Comparison of ENCODE assay signal across 13 cellular contexts in the genomic region with DNA sequence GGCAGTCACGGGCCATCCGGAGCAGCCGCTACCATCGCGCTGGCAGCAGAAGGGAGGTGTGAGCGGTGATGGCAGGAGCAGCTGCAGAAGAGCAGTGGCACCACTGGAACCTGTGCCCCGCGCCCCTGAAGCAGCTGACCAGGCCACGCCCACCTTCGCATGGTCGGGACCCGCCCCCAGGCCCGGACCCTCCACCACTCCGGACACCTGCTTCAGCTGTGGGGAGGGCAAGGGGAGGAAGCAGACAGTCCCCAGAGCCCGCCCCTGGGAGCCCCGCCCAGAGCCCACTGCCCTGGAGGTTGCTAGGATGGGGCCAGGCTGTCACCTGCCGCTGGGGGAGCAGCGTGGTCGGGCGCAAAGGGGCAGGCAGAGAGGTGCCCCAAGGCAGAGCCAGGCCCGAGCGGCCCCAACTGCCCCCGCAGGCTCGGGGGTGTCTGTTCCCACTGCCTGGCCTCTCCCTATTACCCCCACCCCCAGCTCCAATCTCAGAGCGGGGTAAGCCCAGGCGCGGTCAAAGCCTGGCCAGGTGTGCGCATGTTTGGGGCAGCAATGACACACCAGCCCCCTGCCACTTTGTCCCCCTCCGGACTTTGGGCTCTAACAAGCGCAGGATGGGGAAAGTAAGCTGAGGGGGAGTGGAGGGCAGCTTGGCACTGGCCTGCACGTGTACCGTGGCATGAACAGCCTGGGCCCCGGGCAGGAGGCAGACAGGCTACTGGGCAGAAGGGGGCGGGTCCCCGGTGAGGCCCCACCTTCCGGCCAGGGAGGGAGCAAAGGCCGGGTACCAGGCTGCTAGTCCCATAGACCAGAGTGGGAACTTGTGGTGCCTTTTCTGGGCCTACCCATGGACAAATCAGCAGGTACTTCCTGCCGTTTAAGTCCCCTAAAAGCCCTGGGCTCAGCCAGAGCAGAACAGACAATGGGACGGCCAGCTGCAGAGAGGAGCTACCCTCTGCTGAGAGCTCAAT. TPM values are rescaled to one million over a fixed set of nuclear protein-coding genes. Genes with fewer than 3 reads are reported as not detected.
DNase-seq lines count a peak whose midpoint lies in the region; ATAC-seq, FAIRE-seq and TF ChIP-seq lines count a peak whose summit lies in the region.
"Had no signal": no experiment of that assay in that cellular context is flagged by ENCODE, and none has a peak within 500 bp of the region (broad histone marks: within the 10 kb centered on the region; RNA-seq: fewer than 3 reads in every experiment).

No MANE protein-coding gene starts in this region.

- peaks cover 35% of the 10 kb centered on the region for H3K36me3 Mint-ChIP-seq in endodermal cell (ENCODE audit: low read depth)

- H3K27ac ChIP-seq in HL-60 (replicated peaks) (peak overlapping the region; percentile 52; the same call in 1 of the 2 replicates), endodermal cell (ENCODE audit: low read depth, low read length) (no peak overlapping the region), small intestine (ENCODE audit: low read depth in 1 of 2, low read length in 1 of 2) (no peak overlapping the region)

- no peak for FAIRE-seq in small intestine (lab: Jason Lieb, UNC)

- H3K9ac ChIP-seq in endodermal cell (ENCODE audit: extremely low read depth, low read length, poor library complexity, severe bottlenecking), result no peak overlapping the region

- H3K36me3 ChIP-seq in endodermal cell (ENCODE audit: control insufficient read depth, insufficient read depth, low read length), result peaks cover 44% of the 10 kb centered on the region
- peaks cover 0 to 2% of the 10 kb centered on the region in 2 donors for H3K36me3 ChIP-seq in small intestine (ENCODE audit: control insufficient read depth in 2 of 2, insufficient read depth in 2 of 2, low read length in 2 of 2)

- H3K4me1 ChIP-seq in endodermal cell (ENCODE audit: control insufficient read depth, insufficient read depth, low read length) (no peaks in the 10 kb centered on the region), small intestine (ENCODE audit: control insufficient read depth in 2 of 2, insufficient read depth in 1 of 2, low read depth in 1 of 2, low read length in 1 of 2) (no peaks in the 10 kb centered on the region)

- H3K4me3 ChIP-seq in HL-60 (replicated peaks; ENCODE audit: insufficient read depth, low read length), result no peak overlapping the region
- no peak overlapping the region for H3K4me3 ChIP-seq in endodermal cell (ENCODE audit: low read length)
- peak overlapping the region in 1 of 2 donors; percentile 14 for H3K4me3 ChIP-seq in small intestine (ENCODE audit: low read depth in 1 of 2, low read length in 2 of 2)

- DNase-seq in HL-60 (ENCODE audit: low read depth in 1 of 2, low spot score in 1 of 2), result no peak
- peak; percentile 97 for DNase-seq in endodermal cell
- DNase-seq in left kidney (ENCODE audit: low read depth, low spot score), result peak; percentile 58
- DNase-seq in small intestine, result peak; percentile 83
- no peak for DNase-seq in NCI-H345 (lab: John Stamatoyannopoulos, UW)
- no peak for DNase-seq in NCI-H748 treated with DMSO at 0.1 percent for 48 hours (lab: John Stamatoyannopoulos, UW)
- DNase-seq in AML-193 (lab: John Stamatoyannopoulos, UW), result no peak
- DNase-seq: HCEC 1CT, NCI-H510A treated with DMSO at 0.1 percent for 48 hours, SHP77 treated with DMSO at 0.1 percent for 48 hours had no signal

- TF ChIP-seq CTCF in HL-60 (IDR thresholded peaks at IDR 0.05; ENCODE audit: insufficient read depth, low read length) (no peak), endodermal cell (conservative IDR thresholded peaks at IDR 0.05) (peak; percentile 50)

- no peaks in the 10 kb centered on the region for H3K4me1 Mint-ChIP-seq in endodermal cell
- H3K4me1 Mint-ChIP-seq: central memory CD8-positive, alpha-beta T cell had no signal

- peak overlapping the region; percentile 47 for H3K4me3 Mint-ChIP-seq in endodermal cell
- H3K4me3 Mint-ChIP-seq: central memory CD8-positive, alpha-beta T cell had no signal

- no peak overlapping the region for H3K27ac Mint-ChIP-seq in endodermal cell
- H3K27ac Mint-ChIP-seq: activated naive CD4-positive, alpha-beta T cell treated with anti-CD3 and anti-CD28 coated beads, Interleukin-2, amount 50 U/mL, for 72 hours had no signal

- no peak for ATAC-seq in GM21423 (IDR thresholded peaks at IDR 0.05; ENCODE audit: unreplicated experiment)
- ATAC-seq: activated naive CD4-positive, alpha-beta T cell treated with anti-CD3 and anti-CD28 coated beads, Interleukin-2, amount 50 U/mL, for 72 hours had no signal

- H3K9me3 ChIP-seq in endodermal cell (ENCODE audit: control insufficient read depth, low read length), result peaks cover under 1% of the 10 kb centered on the region
- H3K9me3 ChIP-seq in small intestine (ENCODE audit: control insufficient read depth, low read depth), result no peaks in the 10 kb centered on the region

- H3K27me3 ChIP-seq in HL-60 (ENCODE audit: insufficient read depth, poor library complexity, severe bottlenecking) (no peaks in the 10 kb centered on the region), endodermal cell (ENCODE audit: control insufficient read depth, insufficient read depth, low read length, poor library complexity, severe bottlenecking) (no peaks in the 10 kb centered on the region), small intestine (ENCODE audit: control insufficient read depth in 2 of 2, insufficient read depth in 2 of 2, low read length in 2 of 2) (no peaks in the 10 kb centered on the region)

- no peaks in the 10 kb centered on the region for H3K27me3 Mint-ChIP-seq in endodermal cell (ENCODE audit: insufficient read depth)
- H3K27me3 Mint-ChIP-seq: central memory CD8-positive, alpha-beta T cell had no signal

- H3K9me3 Mint-ChIP-seq in endodermal cell, result peaks cover under 1% of the 10 kb centered on the region
- H3K9me3 Mint-ChIP-seq: central memory CD8-positive, alpha-beta T cell had no signal

- 44 to 71% methylated on average over 12 to 39 of the region's 39 CpGs for WGBS in endodermal cell (ENCODE audit: insufficient coverage in 1 of 2, insufficient read length in 1 of 2), 2 experiments
- 15 to 48% (median 48%) methylated on average over 33 to 39 of the region's 39 CpGs for WGBS in small intestine, 3 donors

RNA-seq across cellular contexts. Expression of a gene that starts 8.7 kb away (rescaled TPM):
- total RNA-seq in endodermal cell, result 100 to 1,000 TPM; 101 to 113 TPM
- polyA plus RNA-seq in endodermal cell (2013, experiment 1 of 2), result 159 TPM
- polyA plus RNA-seq in endodermal cell (2013, experiment 2 of 2), result 141 TPM
- 100 to 1,000 TPM in 2 of 3 donors, 10 to 100 TPM in 1; 90.6 to 215 (median 130) TPM for polyA plus RNA-seq in small intestine

RNA-seq across cellular contexts. Expression of a gene that starts 9.0 kb away (rescaled TPM):
- total RNA-seq in endodermal cell, result 10 to 100 TPM; 54.4 to 72.2 TPM
- 85.9 TPM for polyA plus RNA-seq in endodermal cell (2013, experiment 1 of 2)
- polyA plus RNA-seq in endodermal cell (2013, experiment 2 of 2), result 84.4 TPM
- 10 to 100 TPM; 13.0 to 33.3 (median 19.2) TPM for polyA plus RNA-seq in small intestine

RNA-seq across cellular contexts. Expression of a gene that starts 28.8 kb away (rescaled TPM):
- total RNA-seq in endodermal cell, result 100 to 1,000 TPM; 101 to 107 TPM
- polyA plus RNA-seq in endodermal cell (2013, experiment 1 of 2), result 119 TPM
- polyA plus RNA-seq in endodermal cell (2013, experiment 2 of 2), result 105 TPM
- 10 to 100 TPM; 25.3 to 80.5 (median 30.0) TPM for polyA plus RNA-seq in small intestine

RNA-seq across cellular contexts. Expression of a gene that starts 28.9 kb away (rescaled TPM):
- 10 to 100 TPM; 73.4 to 78.5 TPM for total RNA-seq in endodermal cell
- 72.1 TPM for polyA plus RNA-seq in endodermal cell (2013, experiment 1 of 2)
- polyA plus RNA-seq in endodermal cell (2013, experiment 2 of 2), result 69.4 TPM
- 10 to 100 TPM in 1 of 3 donors, 1 to 10 TPM in 2; 6.7 to 17.7 (median 7.0) TPM for polyA plus RNA-seq in small intestine

RNA-seq across cellular contexts. Expression of a gene that starts 56.1 kb away (rescaled TPM):
- total RNA-seq in endodermal cell, result 10 to 100 TPM; 44.2 to 49.5 TPM
- 27.0 TPM for polyA plus RNA-seq in endodermal cell (2013, experiment 1 of 2)
- 24.0 TPM for polyA plus RNA-seq in endodermal cell (2013, experiment 2 of 2)
- polyA plus RNA-seq in small intestine, result 1 to 10 TPM; 3.0 to 8.5 (median 5.6) TPM

Comparison
In these comparisons a context has a peak if more than half of its experiments do, and no peak if none do; other contexts are left out.
1. DNase-seq: peak in endodermal cell (single experiment), left kidney (single experiment) and small intestine (single experiment); none in HL-60 (0 of 2), NCI-H345 (single experiment), NCI-H748 treated with DMSO at 0.1 percent for 48 hours (single experiment) and AML-193 (0 of 2).